Comparison of ENCODE assay signal across 8 cellular contexts in the genomic region with DNA sequence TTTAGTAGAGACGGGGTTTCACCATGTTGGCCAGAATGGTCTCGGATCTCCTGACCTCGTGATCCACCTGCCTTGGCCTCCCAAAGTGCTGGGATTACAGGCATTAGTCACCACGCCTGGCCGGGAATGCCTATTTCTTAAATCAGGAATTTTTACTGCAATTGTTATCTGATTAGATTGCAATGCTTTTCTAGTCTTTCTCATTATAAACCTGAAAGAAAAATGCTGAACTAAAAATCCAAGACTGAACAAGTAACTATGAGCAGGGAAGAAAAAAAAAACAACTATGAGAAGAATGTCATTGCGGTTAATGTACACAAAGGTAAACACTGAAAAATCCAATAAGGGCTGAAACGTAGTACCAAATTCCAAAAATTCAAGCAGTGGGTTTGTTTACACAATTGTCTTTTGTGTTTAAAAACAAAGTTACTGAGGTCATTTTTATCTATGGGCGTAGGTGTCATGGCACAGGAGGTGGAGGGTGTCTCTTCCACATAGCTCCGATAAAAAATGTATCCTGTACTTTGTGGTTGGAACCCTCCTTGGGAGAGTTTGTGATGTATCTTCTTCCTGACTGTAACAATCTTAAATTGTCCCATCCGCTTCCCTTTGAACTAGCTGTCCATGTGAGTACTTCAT. TPM values are rescaled to one million over a fixed set of nuclear protein-coding genes. Genes with fewer than 3 reads are reported as not detected.
A peak's percentile ranks its signal among the peaks of the same experiment; 100 is the strongest.
DNase-seq lines count a peak whose midpoint lies in the region; ATAC-seq and TF ChIP-seq lines count a peak whose summit lies in the region.

No MANE protein-coding gene starts in this region.

- DNase-seq in GM06990 (ENCODE audit: extremely low read depth, insufficient read length) (no peak), RWPE1 (ENCODE audit: low spot score) (peak; percentile 20), psoas muscle (no peak), NCI-H2107 treated with DMSO at 0.1 percent for 48 hours (lab: John Stamatoyannopoulos, UW; ENCODE audit: unreplicated experiment) (no peak), KG1 (lab: John Stamatoyannopoulos, UW) (no peak), middle frontal gyrus (ENCODE audit: extremely low spot score, low spot score) (no peak)

- H3K9ac ChIP-seq in endocrine pancreas (ENCODE audit: control insufficient read depth, insufficient read depth, low read length) = no peak overlapping the region

- H3K36me3 ChIP-seq in GM06990 (ENCODE audit: control insufficient read depth, insufficient read depth, low read length) (no peaks in the 10 kb centered on the region), endocrine pancreas (ENCODE audit: control insufficient read depth, insufficient read depth, low read length) (no peaks in the 10 kb centered on the region), psoas muscle (ENCODE audit: insufficient read depth in 1 of 2, low read depth in 1 of 2) (no peaks in the 10 kb centered on the region)

- no peak for TF ChIP-seq CTCF in GM06990 (IDR thresholded peaks at IDR 0.05; ENCODE audit: insufficient read depth, low read length, poor library complexity, severe bottlenecking)
- TF ChIP-seq CTCF in RWPE1 (conservative IDR thresholded peaks at IDR 0.05; ENCODE audit: low read depth) = no peak
- no peak for TF ChIP-seq CTCF in psoas muscle (IDR thresholded peaks at IDR 0.05)

- no peaks in the 10 kb centered on the region for H3K27me3 ChIP-seq in GM06990 (replicated peaks; ENCODE audit: control insufficient read depth, insufficient read depth, low read length)
- H3K27me3 ChIP-seq in endocrine pancreas (ENCODE audit: control insufficient read depth, insufficient read depth, low read length) = no peaks in the 10 kb centered on the region
- H3K27me3 ChIP-seq in psoas muscle (ENCODE audit: insufficient read depth in 3 of 3, low read length in 2 of 3) = no peaks in the 10 kb centered on the region

- no peak for ATAC-seq in psoas muscle
- no peak for ATAC-seq in HG02938 (IDR thresholded peaks at IDR 0.05; ENCODE audit: unreplicated experiment)

- CTCF ChIA-PET in RWPE1 (lab: Yijun Ruan, JAX) = interaction anchor here (0.7 kb wide), 1 partner anchor 377 kb away, joined by 4 read pairs; no protein-coding TSS in a partner anchor

- peaks cover 5% of the 10 kb centered on the region for H3K4me1 ChIP-seq in endocrine pancreas (ENCODE audit: control insufficient read depth, insufficient read depth, low read length)
- H3K4me1 ChIP-seq in psoas muscle = no peaks in the 10 kb centered on the region

- intact Hi-C loops in psoas muscle (cut with DNase I) = loop anchor here in 1 of 2 donors (5.0 kb wide), 1 partner anchor 101 kb away; no protein-coding TSS in a partner anchor

- H3K4me3 ChIP-seq in GM06990 (replicated peaks; ENCODE audit: low read depth, low read length) (peak overlapping the region; percentile 79), endocrine pancreas (ENCODE audit: control insufficient read depth, insufficient read depth, low read length) (peak overlapping the region; percentile 75), psoas muscle (no peak overlapping the region)

- H3K27ac ChIP-seq in RWPE1 = peak overlapping the region; percentile 75
- H3K27ac ChIP-seq in psoas muscle = peak overlapping the region; percentile 80

- POLR2A ChIA-PET in RWPE1 (lab: Yijun Ruan, JAX; ENCODE audit: low non-redundant PET) = no interaction called here

- WGBS in psoas muscle, 3 donors = 50 to 60% (median 57%) methylated on average over 10 of the region's 10 CpGs

- H3K9me3 ChIP-seq in endocrine pancreas (ENCODE audit: control insufficient read depth, low read length) = no peaks in the 10 kb centered on the region
- no peaks in the 10 kb centered on the region for H3K9me3 ChIP-seq in psoas muscle

RNA-seq across cellular contexts. Expression of gene TMEM156, which starts 11.0 kb away (rescaled TPM):
- total RNA-seq in psoas muscle = under 1 TPM in 1 of 4 donors, not detected in 3; 0.15 TPM
- polyA plus RNA-seq in psoas muscle = under 1 TPM in 2 of 3 donors, not detected in 1; 0.08 to 0.10 TPM

RNA-seq across cellular contexts. Expression of gene KLHL5, which starts 18.9 kb away (rescaled TPM):
- total RNA-seq in psoas muscle = 10 to 100 TPM; 10.1 to 14.9 (median 11.9) TPM
- polyA plus RNA-seq in psoas muscle = 1 to 10 TPM; 6.7 to 9.7 (median 7.1) TPM
